36 cellular contexts compared by ENCODE assay signal in genomic region chr6:116154887-116155286, GRCh38. TPM values are rescaled to one million over a fixed set of nuclear protein-coding genes. Genes with fewer than 3 reads are reported as not detected.
"Had no signal": no experiment of that assay in that cellular context is flagged by ENCODE, and none has a peak within 500 bp of the region (broad histone marks: within the 10 kb centered on the region; RNA-seq: fewer than 3 reads in every experiment).

No MANE protein-coding gene starts in this region.

- H3K4me3 ChIP-seq: ovary, psoas muscle, skin epidermis, smooth muscle cell, spleen, suprapubic skin, testis, tibial nerve, upper lobe of left lung, vagina had no signal

- H3K9me3 Mint-ChIP-seq: natural killer cell treated with Interleukin-12 subunit alpha and Interleukin-12 subunit beta and Interleukin-15 and Interleukin-18, amount 100 ng/mL, for 72 hours; nephron progenitor cell; neural crest cell; stimulated activated naive CD8-positive, alpha-beta T cell treated with anti-CD3 and anti-CD28 coated beads, Interleukin-15, amount 100 ng/mL, for 72 hours had no signal

- ATAC-seq: naive thymus-derived CD8-positive, alpha-beta T cell; natural killer cell treated with Interleukin-12 subunit alpha and Interleukin-12 subunit beta and Interleukin-15 and Interleukin-18, amount 100 ng/mL, for 72 hours; psoas muscle; right cardiac atrium; sciatic nerve; stimulated activated memory B cell treated with anti-CD40 and anti-IgM and Interleukin-4, amounts not matched to agents 10 μg/mL and 1 μg/mL and 100 μg/mL, for 72 hours; stimulated activated naive CD8-positive, alpha-beta T cell treated with anti-CD3 and anti-CD28 coated beads, Interleukin-15, amount 100 ng/mL, for 72 hours; stimulated activated naive CD8-positive, alpha-beta T cell treated with anti-CD3 and anti-CD28 coated beads, Interleukin-15, Interleukin-2, amounts not matched to agents 100 U/mL and 50 U/mL, for 24 hours had no signal

- H3K27ac ChIP-seq: neutrophil, ovary, parathyroid adenoma, psoas muscle, skin epidermis, spleen, suprapubic skin, testis, tibial nerve, upper lobe of left lung, vagina had no signal

- H3K4me1 ChIP-seq: parathyroid adenoma, spleen, suprapubic skin, upper lobe of left lung, vagina had no signal

- H3K36me3 Mint-ChIP-seq: natural killer cell treated with Interleukin-12 subunit alpha and Interleukin-12 subunit beta and Interleukin-15 and Interleukin-18, amount 100 ng/mL, for 72 hours had no signal

- H3K4me2 ChIP-seq: smooth muscle cell had no signal

- H3K27me3 Mint-ChIP-seq: naive B cell; naive thymus-derived CD8-positive, alpha-beta T cell; natural killer cell treated with Interleukin-12 subunit alpha and Interleukin-12 subunit beta and Interleukin-15 and Interleukin-18, amount 100 ng/mL, for 72 hours; progenitor cell of endocrine pancreas; stimulated activated memory B cell treated with anti-CD40 and anti-IgM and Interleukin-4, amounts not matched to agents 10 μg/mL and 1 μg/mL and 100 μg/mL, for 72 hours; stimulated activated naive CD8-positive, alpha-beta T cell treated with anti-CD3 and anti-CD28 coated beads, Interleukin-15, amount 100 ng/mL, for 72 hours had no signal

- H3K27me3 ChIP-seq: neutrophil, ovary, spleen, suprapubic skin, testis, tibial nerve, upper lobe of left lung, vagina had no signal

- H3K79me2 ChIP-seq: parathyroid adenoma had no signal

- H3K4me1 Mint-ChIP-seq: nephron progenitor cell, neural crest cell had no signal

- H3K9me3 ChIP-seq: neutrophil, ovary, psoas muscle, spleen, suprapubic skin, testis, tibial nerve, upper lobe of left lung, vagina had no signal

- H3K36me3 ChIP-seq: neutrophil, ovary, suprapubic skin, upper lobe of left lung, vagina had no signal

- DNase-seq: naive B cell; naive thymus-derived CD8-positive, alpha-beta T cell; nephron progenitor cell; nucleus accumbens; ovary; posterior cingulate gyrus; psoas muscle; right cardiac atrium; spleen; stimulated activated CD4-positive, alpha-beta T cell treated with anti-CD3 and anti-CD28 coated beads, Interleukin-12 subunit alpha, Interleukin-12 subunit beta, amount 100 ng/mL, for 4 hours; stimulated activated CD4-positive, alpha-beta T cell treated with anti-CD3 and anti-CD28 coated beads, Interleukin-1b, Interleukin-23, amount 100 ng/mL, for 48 hours; stimulated activated CD4-positive, alpha-beta T cell treated with anti-CD3 and anti-CD28 coated beads, Interleukin-4, amount 100 ng/mL, for 1 hour; stimulated activated CD4-positive, alpha-beta T cell treated with anti-CD3 and anti-CD28 coated beads, Interleukin-4, amount 100 ng/mL, for 4 hours; stimulated activated CD8-positive, alpha-beta memory T cell treated with anti-CD3 and anti-CD28 coated beads, Interleukin-4, amount 100 ng/mL, for 48 hours; stimulated activated naive CD4-positive, alpha-beta T cell; stimulated activated naive CD8-positive, alpha-beta T cell treated with anti-CD3 and anti-CD28 coated beads, Interleukin-15, amount 100 ng/mL, for 72 hours; stimulated activated naive CD8-positive, alpha-beta T cell treated with anti-CD3 and anti-CD28 coated beads, Interleukin-15, Interleukin-2, amounts not matched to agents 100 U/mL and 50 U/mL, for 24 hours; substantia nigra; testis; upper lobe of left lung had no signal

- H2AFZ ChIP-seq: parathyroid adenoma had no signal

- FAIRE-seq: urothelium cell line had no signal

- H3K4me3 Mint-ChIP-seq: naive B cell; naive thymus-derived CD8-positive, alpha-beta T cell; natural killer cell treated with Interleukin-12 subunit alpha and Interleukin-12 subunit beta and Interleukin-15 and Interleukin-18, amount 100 ng/mL, for 72 hours; nephron progenitor cell; neural crest cell; stimulated activated memory B cell treated with anti-CD40 and anti-IgM and Interleukin-4, amounts not matched to agents 10 μg/mL and 1 μg/mL and 100 μg/mL, for 72 hours; stimulated activated naive CD8-positive, alpha-beta T cell treated with anti-CD3 and anti-CD28 coated beads, Interleukin-15, amount 100 ng/mL, for 72 hours had no signal

- H3K27ac Mint-ChIP-seq: naive B cell; natural killer cell treated with Interleukin-12 subunit alpha and Interleukin-12 subunit beta and Interleukin-15 and Interleukin-18, amount 100 ng/mL, for 72 hours; nephron progenitor cell; progenitor cell of endocrine pancreas; stimulated activated memory B cell treated with anti-CD40 and anti-IgM and Interleukin-4, amounts not matched to agents 10 μg/mL and 1 μg/mL and 100 μg/mL, for 72 hours; stimulated activated naive CD8-positive, alpha-beta T cell treated with anti-CD3 and anti-CD28 coated beads, Interleukin-15, amount 100 ng/mL, for 72 hours had no signal

- H3K9ac ChIP-seq: parathyroid adenoma had no signal

RNA-seq across cellular contexts. Expression of gene COL10A1, which starts 29.0 kb away (rescaled TPM):
- total RNA-seq: naive thymus-derived CD8-positive, alpha-beta T cell; natural killer cell treated with Interleukin-12 subunit alpha and Interleukin-12 subunit beta and Interleukin-15 and Interleukin-18, amount 100 ng/mL, for 72 hours; neural crest cell; omental fat pad; progenitor cell of endocrine pancreas; renal cortical epithelial cell; right cardiac atrium; suprapubic skin; ureter; vagina had no signal
- polyA plus RNA-seq: smooth muscle cell had no signal
